In genomic region chr7:50587737-50588136, GRCh38 we compare ENCODE assay signal across 32 cellular contexts. TPM values are rescaled to one million over a fixed set of nuclear protein-coding genes. Genes with fewer than 3 reads are reported as not detected.
"Had no signal": no experiment of that assay in that cellular context is flagged by ENCODE, and none has a peak within 500 bp of the region (broad histone marks: within the 10 kb centered on the region; RNA-seq: fewer than 3 reads in every experiment).

No MANE protein-coding gene starts in this region.

- DNase-seq: activated B cell treated with CpG ODN at 0.5 μM for 24 hours; activated CD4-positive, alpha-beta T cell treated with anti-CD3 and anti-CD28 coated beads for 48 hours; activated CD4-positive, alpha-beta T cell treated with anti-CD3 and anti-CD28 coated beads, Interleukin-2, amount 50 U/mL, for 1 hour; activated CD4-positive, alpha-beta T cell treated with anti-CD3 and anti-CD28 coated beads, Interleukin-2, amount 50 U/mL, for 48 hours; activated CD8-positive, alpha-beta memory T cell treated with anti-CD3 and anti-CD28 coated beads for 24 hours; activated CD8-positive, alpha-beta T cell treated with anti-CD3 and anti-CD28 coated beads for 36 hours; activated effector memory CD4-positive, alpha-beta T cell treated with Interleukin-2 at 50 U/mL for 16 hours; activated gamma-delta T cell treated with Interleukin-2 at 50 U/mL for 16 hours; activated naive CD4-positive, alpha-beta T cell treated with anti-CD3 and anti-CD28 coated beads, Interleukin-2, amount 50 U/mL, for 16 hours; activated naive CD4-positive, alpha-beta T cell treated with Interleukin-2 at 50 U/mL for 16 hours; activated T-cell treated with anti-CD3 and anti-CD28 coated beads, Interleukin-2, amount 50 U/mL, for 4 hours; amniotic stem cell; anterior cingulate cortex; central memory CD4-positive, alpha-beta T cell; cerebellar nuclear complex; colonic mucosa; effector CD8-positive, alpha-beta T cell; erythroblast; foreskin keratinocyte; gastrocnemius medialis; glutamatergic neuron; heart left ventricle; T-cell; T-helper 17 cell; T1000; WERI-Rb-1 had no signal

- H3K27ac ChIP-seq: cardiac muscle cell, colonic mucosa, esophagus muscularis mucosa, foreskin keratinocyte, gastrocnemius medialis, heart left ventricle, WERI-Rb-1 had no signal

- ATAC-seq: activated CD4-positive, CD25-positive, alpha-beta regulatory T cell treated with anti-CD3 and anti-CD28 coated beads, Interleukin-2, amount 50 U/mL, for 24 hours; activated CD8-positive, alpha-beta T cell treated with anti-CD3 and anti-CD28 coated beads for 36 hours; activated T-cell treated with anti-CD3 and anti-CD28 coated beads, Interleukin-2, amount 50 U/mL, for 4 hours; activated T-helper 17 cell treated with anti-CD3 and anti-CD28 coated beads, Interleukin-2, amount 50 U/mL, for 72 hours; foreskin keratinocyte; gastrocnemius medialis; T-cell; T-helper 17 cell had no signal

- H3K9me3 ChIP-seq: colonic mucosa, gastrocnemius medialis had no signal

- H3K36me3 ChIP-seq: cardiac muscle cell, colonic mucosa, WERI-Rb-1 had no signal

- H3K4me1 ChIP-seq: colonic mucosa, esophagus muscularis mucosa, gastrocnemius medialis, heart left ventricle had no signal

- H3K27me3 ChIP-seq: cardiac muscle cell, colonic mucosa, esophagus muscularis mucosa, foreskin keratinocyte, gastrocnemius medialis, heart left ventricle had no signal

- H3K4me3 ChIP-seq: cardiac muscle cell, colonic mucosa, esophagus muscularis mucosa, gastrocnemius medialis, heart left ventricle had no signal

- FAIRE-seq: astrocyte had no signal

RNA-seq across cellular contexts. Expression of gene DDC, which starts 22.5 kb away (rescaled TPM):
- total RNA-seq: activated B cell treated with CpG ODN at 0.5 μM for 24 hours; activated T-helper 17 cell treated with anti-CD3 and anti-CD28 coated beads, Interleukin-2, amount 50 U/mL, for 72 hours; astrocyte; cardiac muscle cell; dermis microvascular lymphatic vessel endothelial cell; esophagus muscularis mucosa; foreskin keratinocyte; heart left ventricle; T-cell; T-helper 17 cell had no signal
- polyA plus RNA-seq: cardiac muscle cell, foreskin keratinocyte had no signal
